ENCODE assay signal across 11 cellular contexts in genomic region chr1:61640531-61641125, GRCh38.
DNase-seq lines count a peak whose midpoint lies in the region; ATAC-seq and TF ChIP-seq lines count a peak whose summit lies in the region.
"Had no signal": no experiment of that assay in that cellular context is flagged by ENCODE, and none has a peak within 500 bp of the region (broad histone marks: within the 10 kb centered on the region; RNA-seq: fewer than 3 reads in every experiment).

No MANE protein-coding gene starts in this region.

- H3K36me3 ChIP-seq in OCI-LY3 (replicated peaks; ENCODE audit: low read depth, low read length) (no peaks in the 10 kb centered on the region), subcutaneous abdominal adipose tissue (ENCODE audit: control insufficient read depth in 5 of 5, insufficient read depth in 5 of 5, low read length in 5 of 5) (no peaks in the 10 kb centered on the region)

- H3K27me3 ChIP-seq in OCI-LY3 (ENCODE audit: low read depth, low read length) (no peaks in the 10 kb centered on the region), right cardiac atrium (ENCODE audit: control insufficient read depth, insufficient read depth) (no peaks in the 10 kb centered on the region), subcutaneous abdominal adipose tissue (ENCODE audit: control insufficient read depth in 5 of 5, insufficient read depth in 4 of 5, low read length in 5 of 5) (no peaks in the 10 kb centered on the region)

- H3K79me2 ChIP-seq in OCI-LY3 (ENCODE audit: low read length), result no peaks in the 10 kb centered on the region

- 72% methylated on average over 13 of the region's 13 CpGs for WGBS in right cardiac atrium

- H4K20me1 ChIP-seq in OCI-LY3 (ENCODE audit: insufficient read depth, low read length), result no peaks in the 10 kb centered on the region

- peak; percentile 15 for DNase-seq in DMS153 (lab: John Stamatoyannopoulos, UW)
- DNase-seq in DMS153 treated with DMSO at 0.1 percent for 48 hours (lab: John Stamatoyannopoulos, UW; ENCODE audit: unreplicated experiment), result no peak
- peak in 2 of 3 donors; percentile 56 to 59 for DNase-seq in right cardiac atrium
- no peak for DNase-seq in NCI-H345 treated with DMSO at 0.1 percent for 48 hours (lab: John Stamatoyannopoulos, UW; ENCODE audit: unreplicated experiment)
- no peak for DNase-seq in NCI-H1930 (lab: John Stamatoyannopoulos, UW)
- DNase-seq: DND-41 had no signal

- H3K27ac ChIP-seq in OCI-LY3 (ENCODE audit: low read length), result no peak overlapping the region
- peak overlapping the region; percentile 92 for H3K27ac ChIP-seq in right cardiac atrium (ENCODE audit: low read length)
- peak overlapping the region; percentile 58 for H3K27ac ChIP-seq in subcutaneous abdominal adipose tissue (ENCODE audit: low read depth, low read length)
- H3K27ac ChIP-seq: 22Rv1 had no signal

- TF ChIP-seq CTCF in OCI-LY3 (IDR thresholded peaks at IDR 0.05; ENCODE audit: low read depth, low read length), result no peak

- peak in 1 of 2 donors; percentile 11 for ATAC-seq in right cardiac atrium
- no peak for ATAC-seq in GM21786 (IDR thresholded peaks at IDR 0.05; ENCODE audit: unreplicated experiment)
- ATAC-seq: esophagus mucosa had no signal

- H3K4me3 ChIP-seq in OCI-LY3 (ENCODE audit: low read length) (no peak overlapping the region), right cardiac atrium (ENCODE audit: low read length) (no peak overlapping the region), subcutaneous abdominal adipose tissue (ENCODE audit: low read depth in 1 of 5, low read length in 5 of 5) (peak overlapping the region in 3 of 5 donors; percentile 41 to 72 (median 60))

- H2AFZ ChIP-seq in OCI-LY3 (ENCODE audit: low read depth, low read length), result no peak overlapping the region; the same call in 1 of the 2 replicates

- no peak overlapping the region for H3K9ac ChIP-seq in OCI-LY3 (ENCODE audit: low read length)
- no peak overlapping the region for H3K9ac ChIP-seq in subcutaneous abdominal adipose tissue (ENCODE audit: low read length in 5 of 5)

- intact Hi-C loops in right cardiac atrium (cut with DNase I), result loop anchor here in 3 of 4 donors (5.0 to 10.0 kb wide), 4 partner anchors 186 to 666 kb away; no protein-coding TSS in a partner anchor

- peak overlapping the region; percentile 76 for H3K4me2 ChIP-seq in OCI-LY3 (ENCODE audit: low read length)

- H3K4me1 ChIP-seq in OCI-LY3 (ENCODE audit: low read length) (0 out of 2 replicates have a peak, but pooled peaks cover 8% of the 10 kb centered on the region), right cardiac atrium (ENCODE audit: control insufficient read depth, insufficient read depth, low read length) (peaks cover 2% of the 10 kb centered on the region), subcutaneous abdominal adipose tissue (ENCODE audit: control insufficient read depth in 5 of 5, insufficient read depth in 5 of 5, low read length in 5 of 5) (peaks cover 0 to 40% (median 31%) of the 10 kb centered on the region in 5 donors)

- no peaks in the 10 kb centered on the region for H3K9me3 ChIP-seq in OCI-LY3 (ENCODE audit: insufficient read depth, low read length)
- H3K9me3 ChIP-seq in right cardiac atrium (ENCODE audit: control insufficient read depth, low read length), result no peaks in the 10 kb centered on the region
- no peaks in the 10 kb centered on the region for H3K9me3 ChIP-seq in subcutaneous abdominal adipose tissue (ENCODE audit: control insufficient read depth in 5 of 5, low read length in 5 of 5)

Comparison
In these comparisons a context has a peak if more than half of its experiments do, and no peak if none do; other contexts are left out.
1. DNase-seq: peak in DMS153 (single experiment) and right cardiac atrium (2 of 3); none in DMS153 treated with DMSO at 0.1 percent for 48 hours (single experiment), NCI-H345 treated with DMSO at 0.1 percent for 48 hours (single experiment) and NCI-H1930 (0 of 2).
2. H3K4me3 ChIP-seq: peak in subcutaneous abdominal adipose tissue (3 of 5); none in OCI-LY3 (single experiment) and right cardiac atrium (single experiment).